Comparison of ENCODE assay signal across 8 cellular contexts in the genomic region with DNA sequence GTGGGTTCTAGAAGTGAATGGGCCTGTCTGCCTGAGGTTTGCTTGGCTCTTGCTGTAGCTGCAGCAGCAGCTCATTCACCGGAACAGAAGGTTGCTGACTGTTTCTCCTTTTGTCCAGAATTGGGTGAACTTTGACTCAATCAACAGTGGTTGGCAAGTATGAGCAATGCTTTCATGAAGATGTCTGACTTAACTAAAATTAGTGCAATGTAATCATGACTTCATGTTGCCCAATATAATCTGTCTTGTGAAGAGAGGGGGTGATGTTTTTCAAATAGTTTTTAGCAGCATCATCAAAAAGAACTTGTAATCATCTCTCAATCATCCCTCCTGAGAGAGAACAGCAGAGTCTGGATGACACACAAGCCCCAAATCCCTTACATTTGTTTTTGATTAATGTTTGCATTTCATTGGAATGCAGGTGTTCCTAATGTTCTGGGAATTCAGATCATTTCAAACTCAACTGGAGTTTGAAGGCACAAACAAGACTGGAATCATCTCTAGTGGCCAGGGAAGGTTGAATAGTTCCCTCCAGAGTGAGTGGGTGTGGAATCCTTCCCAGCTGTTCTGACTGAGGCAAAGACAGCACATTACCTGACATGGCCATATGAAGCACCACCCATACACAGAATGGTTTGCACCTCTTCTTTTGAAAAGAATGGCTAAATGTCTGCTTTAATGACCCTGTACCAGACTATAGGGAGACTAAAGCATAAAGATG.
DNase-seq lines count a peak whose midpoint lies in the region; ATAC-seq and TF ChIP-seq lines count a peak whose summit lies in the region.
"Had no signal": no experiment of that assay in that cellular context is flagged by ENCODE, and none has a peak within 500 bp of the region (broad histone marks: within the 10 kb centered on the region; RNA-seq: fewer than 3 reads in every experiment).

No MANE protein-coding gene starts in this region.

- H3K4me3 ChIP-seq in HFF-Myc (replicated peaks; ENCODE audit: low read depth, low read length) (no peak overlapping the region), fibroblast of the aortic adventitia (ENCODE audit: low read depth, low read length) (no peak overlapping the region), thoracic aorta (no peak overlapping the region), WERI-Rb-1 (ENCODE audit: low read depth, low read length) (no peak overlapping the region)

- peak; percentile 82 for DNase-seq in HFF-Myc (ENCODE audit: extremely low read depth, low read depth)
- peak; percentile 46 for DNase-seq in SIG-M5 (lab: John Stamatoyannopoulos, UW)
- DNase-seq in fibroblast of the aortic adventitia (ENCODE audit: low read depth), result peak; percentile 94
- DNase-seq in thoracic aorta (ENCODE audit: low spot score), result no peak
- no peak for DNase-seq in SK-N-DZ (ENCODE audit: low spot score)
- DNase-seq in activated CD8-positive, alpha-beta memory T cell treated with anti-CD3 and anti-CD28 coated beads, Interleukin-2, amount 50 U/mL, for 48 hours, result no peak
- DNase-seq in WERI-Rb-1, result no peak
- DNase-seq: amygdala had no signal

- TF ChIP-seq CTCF in HFF-Myc (IDR thresholded peaks at IDR 0.05; ENCODE audit: low read depth, low read length, missing control alignments) (no peak), fibroblast of the aortic adventitia (IDR thresholded peaks at IDR 0.05; ENCODE audit: insufficient read depth, low read length) (no peak), thoracic aorta (IDR thresholded peaks at IDR 0.05) (no peak), WERI-Rb-1 (IDR thresholded peaks at IDR 0.05; ENCODE audit: low read depth, low read length) (no peak)

- H3K36me3 ChIP-seq in thoracic aorta (no peaks in the 10 kb centered on the region), WERI-Rb-1 (no peaks in the 10 kb centered on the region)

- ATAC-seq in thoracic aorta (ENCODE audit: insufficient number of reproducible peaks, low FRiP score, low read depth), result peak; percentile 48

- H3K4me1 ChIP-seq in thoracic aorta (ENCODE audit: control insufficient read depth in 1 of 2, low read depth in 2 of 2), result peaks cover 0 to 8% of the 10 kb centered on the region in 2 donors

- no peak overlapping the region for H3K27ac ChIP-seq in thoracic aorta
- H3K27ac ChIP-seq in WERI-Rb-1, result no peak overlapping the region

- H3K27me3 ChIP-seq in thoracic aorta (replicated peaks; ENCODE audit: insufficient read depth) (no peaks in the 10 kb centered on the region), WERI-Rb-1 (ENCODE audit: insufficient read depth, low read depth, severe bottlenecking) (no peaks in the 10 kb centered on the region)

- H3K9me3 ChIP-seq in thoracic aorta, result no peaks in the 10 kb centered on the region
- H3K9me3 ChIP-seq in WERI-Rb-1 (ENCODE audit: severe bottlenecking), result peaks cover 10% of the 10 kb centered on the region

Comparison
In these comparisons a context has a peak if more than half of its experiments do, and no peak if none do; other contexts are left out.
1. DNase-seq: peak in HFF-Myc (single experiment), SIG-M5 (single experiment) and fibroblast of the aortic adventitia (single experiment); none in thoracic aorta (single experiment), SK-N-DZ (single experiment), activated CD8-positive, alpha-beta memory T cell treated with anti-CD3 and anti-CD28 coated beads, Interleukin-2, amount 50 U/mL, for 48 hours (single experiment) and WERI-Rb-1 (single experiment).